ENCODE assay signal across 19 cellular contexts in the genomic region with DNA sequence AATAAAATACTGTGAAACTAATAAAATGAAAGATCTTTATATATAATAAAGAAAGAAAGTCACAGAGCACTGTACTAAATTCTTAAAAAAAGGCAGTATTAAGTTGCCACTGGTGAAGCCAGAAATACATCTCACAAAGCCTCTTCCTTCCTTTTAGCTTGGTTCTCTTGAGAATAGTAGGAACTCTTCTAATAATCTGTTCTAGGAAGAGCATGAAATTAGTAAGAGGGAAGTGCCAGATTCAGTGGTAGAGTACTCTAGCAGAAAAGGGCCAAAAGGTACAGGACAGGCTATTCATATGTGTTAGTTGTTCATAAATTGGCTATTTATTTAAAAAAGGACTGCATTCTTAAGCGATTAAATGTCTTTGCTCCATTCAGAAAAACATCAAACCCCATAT. TPM values are rescaled to one million over a fixed set of nuclear protein-coding genes. Genes with fewer than 3 reads are reported as not detected.
DNase-seq lines count a peak whose midpoint lies in the region; ATAC-seq, FAIRE-seq and TF ChIP-seq lines count a peak whose summit lies in the region.
"Had no signal": no experiment of that assay in that cellular context is flagged by ENCODE, and none has a peak within 500 bp of the region (broad histone marks: within the 10 kb centered on the region; RNA-seq: fewer than 3 reads in every experiment).

No MANE protein-coding gene starts in this region.

- no peak for TF ChIP-seq CTCF in right lobe of liver (IDR thresholded peaks at IDR 0.05)
- TF ChIP-seq CTCF in HepG2 (CRISPR knock-in tag; IDR thresholded peaks at IDR 0.05), result no peak
- no peak for TF ChIP-seq CTCF in upper lobe of right lung (IDR thresholded peaks at IDR 0.05)

- H3K36me3 ChIP-seq in right lobe of liver (no peaks in the 10 kb centered on the region), HepG2 (replicated peaks in 1 of 2; ENCODE audit: control insufficient read depth in 1 of 2, insufficient read depth in 2 of 2, low read length in 2 of 2) (no peaks in the 10 kb centered on the region), upper lobe of right lung (no peaks in the 10 kb centered on the region)

- TF ChIP-seq EP300 in HepG2 (IDR thresholded peaks at IDR 0.05; ENCODE audit: low read depth in 2 of 2, low read length in 2 of 2) (no peak), HepG2 (CRISPR knock-in tag; IDR thresholded peaks at IDR 0.05; ENCODE audit: borderline replicate concordance) (no peak)

- H3K9me3 ChIP-seq in right lobe of liver (no peaks in the 10 kb centered on the region), HepG2 (ENCODE audit: low read length) (no peaks in the 10 kb centered on the region), upper lobe of right lung (no peaks in the 10 kb centered on the region)
- H3K9me3 ChIP-seq: Caco-2 had no signal

- H3K27me3 ChIP-seq in right lobe of liver, result no peaks in the 10 kb centered on the region
- no peaks in the 10 kb centered on the region; a peak in 1 of 5 replicates for H3K27me3 ChIP-seq in HepG2 (ENCODE audit: control insufficient read depth in 1 of 2, insufficient read depth in 2 of 2, low read length in 2 of 2)
- H3K27me3 ChIP-seq in upper lobe of right lung, result no peaks in the 10 kb centered on the region

- no peak for TF ChIP-seq POLR2A in right lobe of liver (IDR thresholded peaks at IDR 0.05)
- TF ChIP-seq POLR2A in HepG2 (IDR thresholded peaks at IDR 0.05; ENCODE audit: insufficient read depth in 1 of 2, low read depth in 2 of 2, low read length in 2 of 2), result no peak

- no peaks in the 10 kb centered on the region for H4K20me1 ChIP-seq in HepG2 (ENCODE audit: insufficient read depth, low read length)

- H2AFZ ChIP-seq in HepG2 (ENCODE audit: low read length), result no peak overlapping the region

- no peaks in the 10 kb centered on the region for H3K79me2 ChIP-seq in HepG2 (ENCODE audit: insufficient read depth, low read length)

- no peak for TF ChIP-seq RAD21 in HepG2 (CRISPR knock-in tag; IDR thresholded peaks at IDR 0.05)

- 93% methylated on average over 1 of the region's 1 CpG for WGBS in right lobe of liver (ENCODE audit: insufficient coverage, low coverage, low lambda C conversion rate, missing lambda C conversion rate)
- 100% methylated on average over 1 of the region's 1 CpG for WGBS in HepG2 (ENCODE audit: low lambda C conversion rate)

- no peak overlapping the region for H3K9ac ChIP-seq in HepG2 (ENCODE audit: insufficient read depth, low read depth, low read length)
- H3K9ac ChIP-seq: KMS-11 had no signal

- no peak overlapping the region for H3K27ac ChIP-seq in right lobe of liver
- no peak overlapping the region for H3K27ac ChIP-seq in HepG2 (ENCODE audit: extremely low read length, insufficient read depth, low read length)
- H3K27ac ChIP-seq in upper lobe of right lung, result peak overlapping the region; percentile 59
- H3K27ac ChIP-seq: KMS-11 had no signal

- H3K4me3 ChIP-seq in right lobe of liver, result no peak overlapping the region
- H3K4me3 ChIP-seq in HepG2 (replicated peaks in 1 of 3; ENCODE audit: insufficient read depth in 1 of 3, low read depth in 2 of 3, low read length in 3 of 3), result no peak overlapping the region
- no peak overlapping the region for H3K4me3 ChIP-seq in upper lobe of right lung

- DNase-seq in right lobe of liver, result no peak
- no peak for DNase-seq in HepG2 (ENCODE audit: low spot score)
- peak; percentile 31 for DNase-seq in dermis blood vessel endothelial cell
- DNase-seq in midbrain (lab: John Stamatoyannopoulos, UW), result peak; percentile 11
- DNase-seq in upper lobe of right lung, result no peak
- DNase-seq in T-helper 2 cell, result no peak
- DNase-seq in stimulated activated CD4-positive, alpha-beta T cell treated with anti-CD3 and anti-CD28 coated beads, Interleukin-2, amount 100 ng/mL, for 24 hours, result no peak
- DNase-seq: Caco-2; CD4-positive, CD25-positive, alpha-beta regulatory T cell; DMS153; GOT3; MM.1S; NCI-H1092 treated with DMSO at 0.1 percent for 48 hours; NCI-H2081 treated with DMSO at 0.1 percent for 48 hours; NCI-H524; SHP77 had no signal

- POLR2A ChIA-PET in HepG2 (lab: Yijun Ruan, JAX), result interaction anchor here (0.6 kb wide), 1 partner anchor 21 kb away, joined by 4 read pairs; no protein-coding TSS in a partner anchor

- intact Hi-C loops in right lobe of liver (cut with DNase I), result no loop called here
- intact Hi-C loops in HepG2 (cut with micrococcal nuclease; ENCODE audit: unreplicated experiment), result no loop called here
- intact Hi-C loops in upper lobe of right lung (cut with DNase I), result no loop called here

- FAIRE-seq in HepG2 (lab: Jason Lieb, UNC), result no peak

- in situ Hi-C loops in HepG2 (cut with HindIII; ENCODE audit: extremely low pct_ligation_motif_present, low pct_unique_long_range_greater_than_20kb), result no loop called here

- CTCF ChIA-PET in HepG2 (lab: Yijun Ruan, JAX; ENCODE audit: low intra/inter-chr PET ratio, low total read pairs), result no interaction called here

- H3K4me1 ChIP-seq in right lobe of liver (no peaks in the 10 kb centered on the region), HepG2 (ENCODE audit: insufficient read depth, low read length) (no peaks in the 10 kb centered on the region), upper lobe of right lung (peaks cover 13% of the 10 kb centered on the region)
- H3K4me1 ChIP-seq: Caco-2 had no signal

- BruUV-seq in HepG2 (replicated peaks; lab: Mats Ljungman, UMichigan), result no TSS peak

- ATAC-seq in right lobe of liver, result peak in 3 of 4 donors; percentile 47 to 60 (median 58)
- ATAC-seq in HepG2, result no peak
- peak; percentile 49 for ATAC-seq in upper lobe of right lung
- no peak for ATAC-seq in SK-N-SH treated with all-trans-retinoic acid at 6 μM for 48 hours
- ATAC-seq: Panc1 had no signal

- H3K4me2 ChIP-seq in HepG2 (ENCODE audit: low read depth, low read length), result no peak overlapping the region
- H3K4me2 ChIP-seq: KMS-11 had no signal

TF ChIP-seq in SK-N-SH treated with all-trans-retinoic acid at 6 μM for 48 hours, 23 proteins besides CTCF, POLR2A, EP300 and RAD21:
- TF ChIP-seq, protein P1, sequence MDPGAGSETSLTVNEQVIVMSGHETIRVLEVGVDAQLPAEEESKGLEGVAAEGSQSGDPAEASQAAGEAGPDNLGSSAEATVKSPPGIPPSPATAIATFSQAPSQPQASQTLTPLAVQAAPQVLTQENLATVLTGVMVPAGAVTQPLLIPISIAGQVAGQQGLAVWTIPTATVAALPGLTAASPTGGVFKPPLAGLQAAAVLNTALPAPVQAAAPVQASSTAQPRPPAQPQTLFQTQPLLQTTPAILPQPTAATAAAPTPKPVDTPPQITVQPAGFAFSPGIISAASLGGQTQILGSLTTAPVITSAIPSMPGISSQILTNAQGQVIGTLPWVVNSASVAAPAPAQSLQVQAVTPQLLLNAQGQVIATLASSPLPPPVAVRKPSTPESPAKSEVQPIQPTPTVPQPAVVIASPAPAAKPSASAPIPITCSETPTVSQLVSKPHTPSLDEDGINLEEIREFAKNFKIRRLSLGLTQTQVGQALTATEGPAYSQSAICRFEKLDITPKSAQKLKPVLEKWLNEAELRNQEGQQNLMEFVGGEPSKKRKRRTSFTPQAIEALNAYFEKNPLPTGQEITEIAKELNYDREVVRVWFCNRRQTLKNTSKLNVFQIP (CRISPR knock-in tag; IDR thresholded peaks at IDR 0.05; ENCODE audit: borderline replicate concordance, low read depth), result no peak
- TF ChIP-seq PPARA (CRISPR knock-in tag; IDR thresholded peaks at IDR 0.05; ENCODE audit: borderline replicate concordance) (no peak), ESRRG (CRISPR knock-in tag; IDR thresholded peaks at IDR 0.05) (no peak), GLIS3 (CRISPR knock-in tag; IDR thresholded peaks at IDR 0.05) (no peak), SNAI2 (CRISPR knock-in tag; IDR thresholded peaks at IDR 0.05) (no peak), ZC3H10 (CRISPR knock-in tag; IDR thresholded peaks at IDR 0.05) (no peak), TOX (CRISPR knock-in tag; IDR thresholded peaks at IDR 0.05; ENCODE audit: borderline replicate concordance) (no peak)
- TF ChIP-seq, protein P2, sequence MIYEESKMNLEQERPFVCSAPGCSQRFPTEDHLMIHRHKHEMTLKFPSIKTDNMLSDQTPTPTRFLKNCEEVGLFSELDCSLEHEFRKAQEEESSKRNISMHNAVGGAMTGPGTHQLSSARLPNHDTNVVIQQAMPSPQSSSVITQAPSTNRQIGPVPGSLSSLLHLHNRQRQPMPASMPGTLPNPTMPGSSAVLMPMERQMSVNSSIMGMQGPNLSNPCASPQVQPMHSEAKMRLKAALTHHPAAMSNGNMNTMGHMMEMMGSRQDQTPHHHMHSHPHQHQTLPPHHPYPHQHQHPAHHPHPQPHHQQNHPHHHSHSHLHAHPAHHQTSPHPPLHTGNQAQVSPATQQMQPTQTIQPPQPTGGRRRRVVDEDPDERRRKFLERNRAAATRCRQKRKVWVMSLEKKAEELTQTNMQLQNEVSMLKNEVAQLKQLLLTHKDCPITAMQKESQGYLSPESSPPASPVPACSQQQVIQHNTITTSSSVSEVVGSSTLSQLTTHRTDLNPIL (CRISPR knock-in tag; IDR thresholded peaks at IDR 0.05; ENCODE audit: low read depth), result no peak

RNA-seq across cellular contexts. Expression of gene CTTNBP2NL, which starts 33.7 kb away (rescaled TPM):
- total RNA-seq in right lobe of liver, result 1 to 10 TPM; 3.5 to 8.1 (median 4.8) TPM
- total RNA-seq in HepG2 (2016; rRNA removed; fragmentation: Illumina TruSeq; extraction: Trizol), result 4.1 and 6.1 TPM in 2 replicates
- 0.79 and 1.0 TPM in 2 replicates for total RNA-seq in HepG2 (2016; cell fraction: cytosol; rRNA removed; fragmentation: Illumina TruSeq; extraction: Trizol; ENCODE audit: low read depth)
- total RNA-seq in HepG2 (2016; cell fraction: insoluble cytoplasmic fraction; rRNA removed; fragmentation: Illumina TruSeq; extraction: Trizol), result 3.9 and 7.0 TPM in 2 replicates
- 2.7 and 3.0 TPM in 2 replicates for total RNA-seq in HepG2 (2016; cell fraction: membrane; rRNA removed; fragmentation: Illumina TruSeq; extraction: Trizol)
- 3.4 and 3.8 TPM in 2 replicates for total RNA-seq in HepG2 (2016; cell fraction: nucleus; rRNA removed; fragmentation: Illumina TruSeq; extraction: Trizol)
- polyA plus RNA-seq in HepG2 (2011; rRNA removed), result 2.1 and 3.0 TPM in 2 replicates
- 1.1 and 2.2 TPM in 2 replicates for polyA plus RNA-seq in HepG2 (2011; cell fraction: cytosol; rRNA removed)
- 3.2 and 3.8 TPM in 2 replicates for polyA plus RNA-seq in HepG2 (2011; cell fraction: nucleus; rRNA removed)
- polyA plus RNA-seq in HepG2 (2012), result 3.3 and 3.8 TPM in 2 replicates
- polyA plus RNA-seq in HepG2 (2016; cell fraction: cytosol; fragmentation: Illumina TruSeq; extraction: Trizol; ENCODE audit: low read depth), result 0.33 and 0.38 TPM in 2 replicates
- 4.1 and 4.2 TPM in 2 replicates for polyA plus RNA-seq in HepG2 (2016; cell fraction: insoluble cytoplasmic fraction; fragmentation: Illumina TruSeq; extraction: Trizol; ENCODE audit: low read depth)
- polyA plus RNA-seq in HepG2 (2016; cell fraction: membrane; fragmentation: Illumina TruSeq; extraction: Trizol; ENCODE audit: low read depth), result 0.71 and 0.99 TPM in 2 replicates
- 2.9 and 4.9 TPM in 2 replicates for polyA plus RNA-seq in HepG2 (2016; cell fraction: nucleus; fragmentation: Illumina TruSeq; extraction: Trizol; ENCODE audit: insufficient read depth, low read depth)
- polyA minus RNA-seq in HepG2 (2011; rRNA and poly(A)+ RNA removed; ENCODE audit: low replicate concordance), result 6.0 and 23.5 TPM in 2 replicates
- polyA minus RNA-seq in HepG2 (2011; cell fraction: cytosol; rRNA and poly(A)+ RNA removed), result 2.5 and 3.6 TPM in 2 replicates
- polyA minus RNA-seq in HepG2 (2011; cell fraction: nucleus; rRNA and poly(A)+ RNA removed), result 17.0 and 19.6 TPM in 2 replicates
- total RNA-seq in dermis blood vessel endothelial cell, result 23.8 and 28.0 TPM in 2 replicates
- total RNA-seq in upper lobe of right lung, result 59.4 TPM

Comparison
In these comparisons a context has a peak if more than half of its experiments do, and no peak if none do; other contexts are left out.
1. ATAC-seq: peak in right lobe of liver (3 of 4) and upper lobe of right lung (single experiment); none in HepG2 (single experiment) and SK-N-SH treated with all-trans-retinoic acid at 6 μM for 48 hours (single experiment).
2. DNase-seq: peak in dermis blood vessel endothelial cell (single experiment) and midbrain (single experiment); none in right lobe of liver (0 of 3), HepG2 (single experiment), upper lobe of right lung (single experiment), T-helper 2 cell (0 of 5) and stimulated activated CD4-positive, alpha-beta T cell treated with anti-CD3 and anti-CD28 coated beads, Interleukin-2, amount 100 ng/mL, for 24 hours (0 of 2).